20 cellular contexts compared by ENCODE assay signal in genomic region chr16:2712546-2712945, GRCh38.
"Had no signal": no experiment of that assay in that cellular context is flagged by ENCODE, and none has a peak within 500 bp of the region (broad histone marks: within the 10 kb centered on the region; RNA-seq: fewer than 3 reads in every experiment).

No MANE protein-coding gene starts in this region.

- H3K9me3 ChIP-seq: colonic mucosa, ovary, right atrium auricular region had no signal

- H3K4me2 ChIP-seq: hepatocyte had no signal

- H3K36me3 ChIP-seq: ovary had no signal

- H3K9me3 Mint-ChIP-seq: endodermal cell, naive B cell, nephron had no signal

- H3K4me1 Mint-ChIP-seq: endodermal cell, nephron had no signal

- ATAC-seq: foreskin keratinocyte, left ventricle myocardium superior had no signal

- H3K27me3 ChIP-seq: hepatocyte, ovary, right atrium auricular region had no signal

- H3K4me3 ChIP-seq: colonic mucosa, hepatocyte, lung, ovary, right atrium auricular region had no signal

- H3K79me2 ChIP-seq: hepatocyte had no signal

- DNase-seq: colonic mucosa; dermis blood vessel endothelial cell; endodermal cell; erythroblast; foreskin keratinocyte; head of caudate nucleus; left colon; left ventricle myocardium superior; mesenchymal stem cell; midbrain; naive B cell; ovary; small intestine; stimulated activated CD4-positive, alpha-beta T cell treated with anti-CD3 and anti-CD28 coated beads, Interleukin-2, amount 100 ng/mL, for 48 hours; stimulated activated naive CD4-positive, alpha-beta T cell treated with Interleukin-2 at 50 U/mL for 16 hours; trophoblast cell had no signal

- H3K36me3 Mint-ChIP-seq: naive B cell had no signal

- H2AFZ ChIP-seq: hepatocyte had no signal

- H3K27ac ChIP-seq: colonic mucosa, foreskin keratinocyte, hepatocyte, ovary, right atrium auricular region had no signal

- H3K4me1 ChIP-seq: colonic mucosa, foreskin keratinocyte had no signal

- H3K27ac Mint-ChIP-seq: endodermal cell, naive B cell, nephron had no signal

- H3K4me3 Mint-ChIP-seq: endodermal cell, naive B cell, nephron had no signal
